ENCODE assay signal across 13 cellular contexts in genomic region chr9:107251756-107252322, GRCh38. TPM values are rescaled to one million over a fixed set of nuclear protein-coding genes. Genes with fewer than 3 reads are reported as not detected.
DNase-seq lines count a peak whose midpoint lies in the region; ATAC-seq, FAIRE-seq and TF ChIP-seq lines count a peak whose summit lies in the region.
"Had no signal": no experiment of that assay in that cellular context is flagged by ENCODE, and none has a peak within 500 bp of the region (broad histone marks: within the 10 kb centered on the region; RNA-seq: fewer than 3 reads in every experiment).

No MANE protein-coding gene starts in this region.

- peak overlapping the region; percentile 23 for H3K4me3 Mint-ChIP-seq in Caco-2 (ENCODE audit: unreplicated experiment)
- H3K4me3 Mint-ChIP-seq in activated naive CD8-positive, alpha-beta T cell treated with anti-CD3 and anti-CD28 coated beads, Interleukin-2, amount 50 U/mL, for 24 hours, result no peak overlapping the region

- H3K27ac Mint-ChIP-seq in Caco-2 (ENCODE audit: unreplicated experiment), result peak overlapping the region; percentile 67
- no peak overlapping the region for H3K27ac Mint-ChIP-seq in activated naive CD8-positive, alpha-beta T cell treated with anti-CD3 and anti-CD28 coated beads, Interleukin-2, amount 50 U/mL, for 24 hours

- no peaks in the 10 kb centered on the region for H3K27me3 ChIP-seq in Caco-2 (replicated peaks; ENCODE audit: control insufficient read depth, insufficient read depth, low read length)
- no peaks in the 10 kb centered on the region for H3K27me3 ChIP-seq in pancreas

- H3K4me1 ChIP-seq in Caco-2 (peaks cover 49% of the 10 kb centered on the region), pancreas (peaks cover 23 to 35% (median 33%) of the 10 kb centered on the region in 3 donors)

- H3K36me3 ChIP-seq in Caco-2 (ENCODE audit: control insufficient read depth, insufficient read depth, low read length) (no peaks in the 10 kb centered on the region), pancreas (no peaks in the 10 kb centered on the region)

- peak; percentile 78 to 90 (median 82) for ATAC-seq in pancreas
- no peak for ATAC-seq in GM18519 (IDR thresholded peaks at IDR 0.05; ENCODE audit: low FRiP score, unreplicated experiment)
- ATAC-seq in activated naive CD8-positive, alpha-beta T cell treated with anti-CD3 and anti-CD28 coated beads, Interleukin-2, amount 50 U/mL, for 24 hours, result no peak

- H3K9me3 ChIP-seq in Caco-2 (no peaks in the 10 kb centered on the region), pancreas (no peaks in the 10 kb centered on the region)

- H3K27me3 Mint-ChIP-seq in Caco-2 (ENCODE audit: insufficient read depth, unreplicated experiment), result no peaks in the 10 kb centered on the region
- peaks cover 10% of the 10 kb centered on the region for H3K27me3 Mint-ChIP-seq in activated naive CD8-positive, alpha-beta T cell treated with anti-CD3 and anti-CD28 coated beads, Interleukin-2, amount 50 U/mL, for 24 hours

- no peak for FAIRE-seq in pancreas (lab: Jason Lieb, UNC)

- CTCF ChIA-PET in Caco-2 (lab: Charles Lee), result no interaction called here

- no peaks in the 10 kb centered on the region for H3K36me3 Mint-ChIP-seq in Caco-2 (ENCODE audit: insufficient read depth, unreplicated experiment)
- no peaks in the 10 kb centered on the region for H3K36me3 Mint-ChIP-seq in activated naive CD8-positive, alpha-beta T cell treated with anti-CD3 and anti-CD28 coated beads, Interleukin-2, amount 50 U/mL, for 24 hours (ENCODE audit: low read depth)

- H3K27ac ChIP-seq in pancreas, result peak overlapping the region in 3 of 4 donors; percentile 2 to 49 (median 47)
- H3K27ac ChIP-seq: SK-N-MC had no signal

- H3K9me3 Mint-ChIP-seq in Caco-2 (ENCODE audit: unreplicated experiment), result peaks cover 10% of the 10 kb centered on the region
- no peaks in the 10 kb centered on the region for H3K9me3 Mint-ChIP-seq in activated naive CD8-positive, alpha-beta T cell treated with anti-CD3 and anti-CD28 coated beads, Interleukin-2, amount 50 U/mL, for 24 hours

- POLR2A ChIA-PET in Caco-2 (lab: Charles Lee), result no interaction called here

- no TSS peak for BruUV-seq in Caco-2 (replicated peaks; lab: Mats Ljungman, UMichigan)

- intact Hi-C loops in Caco-2 (cut with micrococcal nuclease; ENCODE audit: unreplicated experiment), result no loop called here
- intact Hi-C loops in pancreas (cut with DNase I), result no loop called here

- TF ChIP-seq CTCF in Caco-2 (IDR thresholded peaks at IDR 0.05; ENCODE audit: insufficient read depth in 1 of 2, low read depth in 1 of 2, low read length in 1 of 2, severe bottlenecking in 1 of 2, unreplicated experiment in 1 of 2) (no peak), fibroblast of mammary gland (conservative IDR thresholded peaks at IDR 0.05; ENCODE audit: control insufficient read depth, insufficient read depth, low read depth, low read length) (no peak), pancreas (IDR thresholded peaks at IDR 0.05) (no peak)

- DNase-seq in Caco-2 (no peak), NCI-H510A (lab: John Stamatoyannopoulos, UW) (peak; percentile 13), fibroblast of mammary gland (ENCODE audit: low read depth) (peak; percentile 97), pancreas (peak in 4 of 6 donors; percentile 56 to 72 (median 60)), NCI-H187 treated with DMSO at 0.1 percent for 48 hours (lab: John Stamatoyannopoulos, UW) (no peak)
- no peak for DNase-seq in central memory CD4-positive, alpha-beta T cell
- no peak for DNase-seq in activated naive CD8-positive, alpha-beta T cell treated with anti-CD3 and anti-CD28 coated beads, Interleukin-2, amount 50 U/mL, for 24 hours
- DNase-seq: activated CD8-positive, alpha-beta memory T cell treated with anti-CD3 and anti-CD28 coated beads, Interleukin-2, amount 50 U/mL, for 4 hours; dermis blood vessel endothelial cell; DND-41; stimulated activated CD4-positive, alpha-beta T cell treated with anti-CD3 and anti-CD28 coated beads, Interleukin-15, amount 100 ng/mL, for 24 hours had no signal

- peaks cover 40% of the 10 kb centered on the region for H3K4me1 Mint-ChIP-seq in Caco-2 (ENCODE audit: low read depth, unreplicated experiment)
- H3K4me1 Mint-ChIP-seq in activated naive CD8-positive, alpha-beta T cell treated with anti-CD3 and anti-CD28 coated beads, Interleukin-2, amount 50 U/mL, for 24 hours, result peaks cover 1% of the 10 kb centered on the region

- 12 to 13% methylated on average over 4 of the region's 4 CpGs for WGBS in pancreas, 2 donors

- H3K4me3 ChIP-seq in Caco-2 (ENCODE audit: low read depth, low read length), result no peak overlapping the region
- no peak overlapping the region for H3K4me3 ChIP-seq in fibroblast of mammary gland (ENCODE audit: control insufficient read depth, low read depth, low read length)
- H3K4me3 ChIP-seq in pancreas, result no peak overlapping the region
- H3K4me3 ChIP-seq: SK-N-MC had no signal

RNA-seq across cellular contexts. Expression of gene RAD23B, which starts 31.2 kb away (rescaled TPM):
- total RNA-seq in Caco-2 (2022) (188 TPM in 2 replicates), pancreas (10 to 100 TPM; 50.3 to 81.2 (median 66.9) TPM)
- polyA plus RNA-seq in pancreas, result 10 to 100 TPM; 19.5 to 28.9 TPM

Comparison
In these comparisons a context has a peak if more than half of its experiments do, and no peak if none do; other contexts are left out.
1. DNase-seq: peak in NCI-H510A (single experiment), fibroblast of mammary gland (single experiment) and pancreas (4 of 6); none in Caco-2 (0 of 2), central memory CD4-positive, alpha-beta T cell (single experiment), activated naive CD8-positive, alpha-beta T cell treated with anti-CD3 and anti-CD28 coated beads, Interleukin-2, amount 50 U/mL, for 24 hours (single experiment) and NCI-H187 treated with DMSO at 0.1 percent for 48 hours (single experiment).
2. ATAC-seq: peak in pancreas (4 of 4); none in GM18519 (single experiment) and activated naive CD8-positive, alpha-beta T cell treated with anti-CD3 and anti-CD28 coated beads, Interleukin-2, amount 50 U/mL, for 24 hours (single experiment).